ENCODE assay signal across 24 cellular contexts in genomic region chr20:56621730-56622129, GRCh38. TPM values are rescaled to one million over a fixed set of nuclear protein-coding genes. Genes with fewer than 3 reads are reported as not detected.
"Had no signal": no experiment of that assay in that cellular context is flagged by ENCODE, and none has a peak within 500 bp of the region (broad histone marks: within the 10 kb centered on the region; RNA-seq: fewer than 3 reads in every experiment).

No MANE protein-coding gene starts in this region.

- DNase-seq: IMR-90, Kasumi-1, KG1, MM.1S, NCI-H1092 treated with DMSO at 0.1 percent for 48 hours, NCI-H1436, NCI-H187, NCI-H2029, NCI-H2081 treated with DMSO at 0.1 percent for 48 hours, NCI-H2171, NCI-H226, NCI-H446, NCI-H510A, NCI-H524 treated with DMSO at 0.1 percent for 48 hours, NCI-H69, NCI-H774, Right ventricle myocardium superior, RPMI8226, SIG-M5 had no signal

- H3K4me3 ChIP-seq: SJSA1, SK-N-MC had no signal

- FAIRE-seq: HepG2, RCC 7860 had no signal

- H3K27ac ChIP-seq: HL-60, SJSA1, SK-N-MC had no signal

- H3K36me3 ChIP-seq: SJSA1 had no signal

- H3K9me3 ChIP-seq: SJSA1 had no signal

RNA-seq across cellular contexts. Expression of gene TFAP2C, which starts 7.4 kb away (rescaled TPM):
- total RNA-seq: HepG2 had no signal
